Comparison of ENCODE assay signal across 18 cellular contexts in the genomic region with DNA sequence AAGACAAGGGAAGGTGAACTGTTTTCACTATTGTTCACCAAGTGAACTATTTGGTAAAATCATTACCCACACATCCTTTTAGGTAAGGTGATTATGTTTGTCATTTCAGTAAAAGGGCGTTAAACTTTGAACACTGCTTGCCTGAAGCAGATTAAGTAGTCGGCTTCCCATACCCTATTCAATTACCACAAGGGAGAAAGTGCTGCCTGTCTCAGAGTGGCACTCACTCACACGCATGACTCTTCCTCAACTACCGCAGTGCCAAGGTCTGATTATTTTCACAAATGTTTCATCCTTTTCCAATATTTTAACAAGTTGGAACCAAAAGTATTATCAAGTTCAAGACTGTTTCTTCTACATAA. TPM values are rescaled to one million over a fixed set of nuclear protein-coding genes. Genes with fewer than 3 reads are reported as not detected.
DNase-seq lines count a peak whose midpoint lies in the region; FAIRE-seq and TF ChIP-seq lines count a peak whose summit lies in the region.
"Had no signal": no experiment of that assay in that cellular context is flagged by ENCODE, and none has a peak within 500 bp of the region (broad histone marks: within the 10 kb centered on the region; RNA-seq: fewer than 3 reads in every experiment).

No MANE protein-coding gene starts in this region.

- peaks cover 94% of the 10 kb centered on the region for H3K79me2 ChIP-seq in ACC112 (ENCODE audit: control insufficient read depth, insufficient read depth, low read length, unreplicated experiment)
- H3K79me2 ChIP-seq: hepatocyte had no signal

- TF ChIP-seq EP300 in tibial nerve (IDR thresholded peaks at IDR 0.05), result no peak

- TF ChIP-seq CTCF in bronchial epithelial cell (IDR thresholded peaks at IDR 0.05; ENCODE audit: insufficient read depth, low read length, severe bottlenecking) (no peak), tibial nerve (IDR thresholded peaks at IDR 0.05) (no peak)

- H3K9me3 ChIP-seq in tibial nerve, result no peaks in the 10 kb centered on the region
- H3K9me3 ChIP-seq: spleen, testis had no signal

- WGBS in tibial nerve, 2 donors, result 63 to 66% methylated on average over 4 of the region's 4 CpGs

- DNase-seq in NCI-H82 treated with DMSO at 0.1 percent for 48 hours (lab: John Stamatoyannopoulos, UW; ENCODE audit: unreplicated experiment) (peak; percentile 4), bronchial epithelial cell (ENCODE audit: low read depth) (peak; percentile 53), myocyte (ENCODE audit: low read depth) (peak; percentile 53), substantia nigra (lab: John Stamatoyannopoulos, UW) (no peak), NCI-H1436 treated with DMSO at 0.1 percent for 48 hours (lab: John Stamatoyannopoulos, UW) (no peak), NCI-H1048 (lab: John Stamatoyannopoulos, UW) (no peak), tibial nerve (ENCODE audit: low spot score in 2 of 2) (no peak)
- DNase-seq: activated CD4-positive, alpha-beta T cell treated with anti-CD3 and anti-CD28 coated beads, Interleukin-2, amount 50 U/mL, for 1 hour; anterior cingulate cortex; DND-41; effector CD4-positive, alpha-beta T cell; NCI-H2227 treated with DMSO at 0.1 percent for 48 hours; OCI-M1; spleen; testis had no signal

- H3K36me3 ChIP-seq in ACC112 (ENCODE audit: insufficient read depth, low read length) (no peaks in the 10 kb centered on the region), bronchial epithelial cell (ENCODE audit: control insufficient read depth, insufficient read depth, low read length) (no peaks in the 10 kb centered on the region), tibial nerve (no peaks in the 10 kb centered on the region)
- H3K36me3 ChIP-seq: spleen had no signal

- H2AFZ ChIP-seq in ACC112 (ENCODE audit: low read length, unreplicated experiment), result no peak overlapping the region
- H2AFZ ChIP-seq: hepatocyte had no signal

- H3K27me3 ChIP-seq in ACC112 (ENCODE audit: insufficient read depth, low read length) (no peaks in the 10 kb centered on the region), bronchial epithelial cell (ENCODE audit: control insufficient read depth, insufficient read depth, low read length) (no peaks in the 10 kb centered on the region), tibial nerve (no peaks in the 10 kb centered on the region)
- H3K27me3 ChIP-seq: hepatocyte, spleen, testis had no signal

- H3K27ac ChIP-seq in ACC112 (ENCODE audit: low read depth, low read length) (peak overlapping the region; percentile 87), substantia nigra (ENCODE audit: low read depth, low read length, poor library complexity, severe bottlenecking) (no peak overlapping the region), tibial nerve (peak overlapping the region in 1 of 4 donors; percentile 54)
- H3K27ac ChIP-seq: hepatocyte had no signal

- H3K4me3 ChIP-seq in ACC112 (ENCODE audit: low read depth, low read length) (peak overlapping the region; percentile 52), bronchial epithelial cell (ENCODE audit: low read depth, low read length) (no peak overlapping the region), tibial nerve (no peak overlapping the region)
- H3K4me3 ChIP-seq: hepatocyte, spleen, testis had no signal

- H3K4me1 ChIP-seq in ACC112 (ENCODE audit: control insufficient read depth, insufficient read depth, low read length, unreplicated experiment) (peaks cover 57% of the 10 kb centered on the region), tibial nerve (peaks cover 0 to 10% (median 0%) of the 10 kb centered on the region in 4 donors)
- H3K4me1 ChIP-seq: testis had no signal

- FAIRE-seq in bronchial epithelial cell (lab: Jason Lieb, UNC), result no peak

- TF ChIP-seq POLR2A in tibial nerve (IDR thresholded peaks at IDR 0.05), result no peak

RNA-seq across cellular contexts. Expression of gene VEGFC, which starts 11.0 kb away (rescaled TPM):
- 7.2 and 8.7 TPM in 2 replicates for total RNA-seq in bronchial epithelial cell
- 8.1 and 13.0 TPM in 2 replicates for total RNA-seq in myocyte
- polyA plus RNA-seq in myocyte (2012), result 13.4 TPM
- total RNA-seq in tibial nerve, result 10 to 100 TPM in 1 of 4 donors, 1 to 10 TPM in 3; 2.4 to 14.4 (median 5.6) TPM
- total RNA-seq: activated T-helper 17 cell treated with anti-CD3 and anti-CD28 coated beads, Interleukin-2, amount 50 U/mL, for 72 hours had no signal

Comparison
In these comparisons a context has a peak if more than half of its experiments do, and no peak if none do; other contexts are left out.
1. DNase-seq: peak in NCI-H82 treated with DMSO at 0.1 percent for 48 hours (single experiment), bronchial epithelial cell (single experiment) and myocyte (single experiment); none in substantia nigra (0 of 49), NCI-H1436 treated with DMSO at 0.1 percent for 48 hours (single experiment), NCI-H1048 (single experiment) and tibial nerve (0 of 2).